Comparison of ENCODE assay signal across 1 cellular context in the genomic region with DNA sequence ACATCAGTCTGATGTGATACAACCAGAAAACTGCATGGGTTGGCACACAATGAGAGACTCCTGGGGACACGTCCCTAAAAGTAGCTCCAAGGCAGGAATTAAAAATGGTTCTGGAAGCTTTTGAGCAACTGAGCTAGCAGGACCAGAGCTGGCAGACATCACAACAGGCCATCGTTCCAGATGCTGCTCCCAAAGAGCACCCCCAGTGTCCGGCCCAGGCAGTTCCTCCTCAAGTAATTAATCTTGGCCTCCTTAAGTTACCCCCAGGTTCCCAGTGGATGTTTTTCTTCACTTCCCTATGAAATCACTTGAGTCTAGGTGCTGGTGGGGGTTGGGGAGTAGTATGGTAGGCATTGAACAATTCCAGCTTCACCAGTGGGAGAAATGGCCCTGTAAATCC.
TF ChIP-seq lines count a peak whose summit lies in the region.

No MANE protein-coding gene starts in this region.

TF ChIP-seq in SK-N-SH, 30 proteins besides CTCF, POLR2A, EP300 and RAD21 (continued from another document):
- TF ChIP-seq, protein P1, sequence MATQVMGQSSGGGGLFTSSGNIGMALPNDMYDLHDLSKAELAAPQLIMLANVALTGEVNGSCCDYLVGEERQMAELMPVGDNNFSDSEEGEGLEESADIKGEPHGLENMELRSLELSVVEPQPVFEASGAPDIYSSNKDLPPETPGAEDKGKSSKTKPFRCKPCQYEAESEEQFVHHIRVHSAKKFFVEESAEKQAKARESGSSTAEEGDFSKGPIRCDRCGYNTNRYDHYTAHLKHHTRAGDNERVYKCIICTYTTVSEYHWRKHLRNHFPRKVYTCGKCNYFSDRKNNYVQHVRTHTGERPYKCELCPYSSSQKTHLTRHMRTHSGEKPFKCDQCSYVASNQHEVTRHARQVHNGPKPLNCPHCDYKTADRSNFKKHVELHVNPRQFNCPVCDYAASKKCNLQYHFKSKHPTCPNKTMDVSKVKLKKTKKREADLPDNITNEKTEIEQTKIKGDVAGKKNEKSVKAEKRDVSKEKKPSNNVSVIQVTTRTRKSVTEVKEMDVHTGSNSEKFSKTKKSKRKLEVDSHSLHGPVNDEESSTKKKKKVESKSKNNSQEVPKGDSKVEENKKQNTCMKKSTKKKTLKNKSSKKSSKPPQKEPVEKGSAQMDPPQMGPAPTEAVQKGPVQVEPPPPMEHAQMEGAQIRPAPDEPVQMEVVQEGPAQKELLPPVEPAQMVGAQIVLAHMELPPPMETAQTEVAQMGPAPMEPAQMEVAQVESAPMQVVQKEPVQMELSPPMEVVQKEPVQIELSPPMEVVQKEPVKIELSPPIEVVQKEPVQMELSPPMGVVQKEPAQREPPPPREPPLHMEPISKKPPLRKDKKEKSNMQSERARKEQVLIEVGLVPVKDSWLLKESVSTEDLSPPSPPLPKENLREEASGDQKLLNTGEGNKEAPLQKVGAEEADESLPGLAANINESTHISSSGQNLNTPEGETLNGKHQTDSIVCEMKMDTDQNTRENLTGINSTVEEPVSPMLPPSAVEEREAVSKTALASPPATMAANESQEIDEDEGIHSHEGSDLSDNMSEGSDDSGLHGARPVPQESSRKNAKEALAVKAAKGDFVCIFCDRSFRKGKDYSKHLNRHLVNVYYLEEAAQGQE (IDR thresholded peaks at IDR 0.05; ENCODE audit: low read depth, low read length), result no peak
- TF ChIP-seq RCOR1 (IDR thresholded peaks at IDR 0.05; ENCODE audit: low read length), result no peak
- TF ChIP-seq, protein P2, sequence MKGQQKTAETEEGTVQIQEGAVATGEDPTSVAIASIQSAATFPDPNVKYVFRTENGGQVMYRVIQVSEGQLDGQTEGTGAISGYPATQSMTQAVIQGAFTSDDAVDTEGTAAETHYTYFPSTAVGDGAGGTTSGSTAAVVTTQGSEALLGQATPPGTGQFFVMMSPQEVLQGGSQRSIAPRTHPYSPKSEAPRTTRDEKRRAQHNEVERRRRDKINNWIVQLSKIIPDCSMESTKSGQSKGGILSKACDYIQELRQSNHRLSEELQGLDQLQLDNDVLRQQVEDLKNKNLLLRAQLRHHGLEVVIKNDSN (IDR thresholded peaks at IDR 0.05; ENCODE audit: borderline replicate concordance, low read depth), result no peak
- TF ChIP-seq POLR2AphosphoS5 (IDR thresholded peaks at IDR 0.05; ENCODE audit: low read depth, low read length), result no peak
- no peak for TF ChIP-seq MXI1 (IDR thresholded peaks at IDR 0.05; ENCODE audit: low read depth, low read length)
- no peak for TF ChIP-seq FOXJ3 (CRISPR knock-in tag; IDR thresholded peaks at IDR 0.05)
